In the genomic region with DNA sequence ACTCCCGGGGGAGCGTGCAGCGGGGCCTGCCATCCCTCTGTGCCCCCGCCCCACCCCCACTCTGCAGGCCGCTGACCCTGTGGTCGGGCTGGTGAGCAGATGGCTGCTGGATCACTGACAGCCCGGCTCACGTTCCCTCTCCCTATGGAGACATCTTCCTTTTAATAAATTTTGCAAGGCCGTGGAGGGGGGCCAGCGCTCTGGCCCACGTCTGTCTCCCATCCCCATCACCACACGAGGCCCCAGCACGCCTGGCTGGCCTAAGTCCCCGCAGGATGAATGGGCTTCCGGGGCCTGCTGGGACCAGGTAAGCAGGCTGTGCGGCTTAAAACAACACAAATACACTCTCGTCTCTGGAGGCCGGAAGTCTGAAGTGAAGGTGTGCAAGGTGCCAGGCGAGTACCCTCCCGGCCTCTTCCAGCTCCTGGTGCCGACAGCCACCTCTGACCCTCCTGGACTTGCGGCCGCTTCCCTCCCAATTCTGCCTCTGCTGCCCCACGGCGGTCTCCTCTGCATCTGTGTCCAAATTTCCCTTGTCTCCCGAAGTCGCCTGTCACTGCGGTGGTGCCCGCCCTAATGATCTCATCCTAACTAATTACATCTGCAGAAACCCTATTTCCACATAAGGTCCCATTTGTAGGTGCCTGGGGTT, we compare ENCODE assay signal across 1 cellular context.
TF ChIP-seq lines count a peak whose summit lies in the region.

No MANE protein-coding gene starts in this region.

TF ChIP-seq in HepG2, 621 proteins besides CTCF, POLR2A, EP300 and RAD21 (continued from another document):
- TF ChIP-seq UBTF (CRISPR knock-in tag; IDR thresholded peaks at IDR 0.05) = peak; percentile 74
- TF ChIP-seq ZNF772 (CRISPR knock-in tag; IDR thresholded peaks at IDR 0.05) = no peak
- TF ChIP-seq MTERF4 (CRISPR knock-in tag; IDR thresholded peaks at IDR 0.05) = no peak
- no peak for TF ChIP-seq ZNF354B (CRISPR knock-in tag; IDR thresholded peaks at IDR 0.05)
- peak; percentile 44; the same call in 1 of the 2 replicates for TF ChIP-seq LCORL (IDR thresholded peaks at IDR 0.05)
- 0 out of 2 replicates have a peak, but pooled peaks have one; percentile 1 for TF ChIP-seq LCORL (CRISPR knock-in tag; IDR thresholded peaks at IDR 0.05)
- TF ChIP-seq ZNF605 (CRISPR knock-in tag; IDR thresholded peaks at IDR 0.05) = no peak
- TF ChIP-seq TBX2 (CRISPR knock-in tag; IDR thresholded peaks at IDR 0.05; ENCODE audit: borderline replicate concordance) = peak; percentile 15; the same call in 1 of the 2 replicates
- TF ChIP-seq NCOA2 (CRISPR knock-in tag; IDR thresholded peaks at IDR 0.05) = 0 out of 2 replicates have a peak, but pooled peaks have one; percentile 32
- no peak for TF ChIP-seq SCMH1 (CRISPR knock-in tag; IDR thresholded peaks at IDR 0.05; ENCODE audit: borderline replicate concordance)
- no peak for TF ChIP-seq ZNF292 (CRISPR knock-in tag; IDR thresholded peaks at IDR 0.05; ENCODE audit: borderline replicate concordance, low read depth)
- TF ChIP-seq FIP1L1 (IDR thresholded peaks at IDR 0.05; ENCODE audit: borderline replicate concordance, insufficient read depth, low read depth, low read length) = no peak
- TF ChIP-seq RAD51 (IDR thresholded peaks at IDR 0.05; ENCODE audit: borderline replicate concordance) = no peak
- TF ChIP-seq PHB2 (IDR thresholded peaks at IDR 0.05; ENCODE audit: partially characterized antibody) = no peak
- TF ChIP-seq KAT2B (IDR thresholded peaks at IDR 0.05; ENCODE audit: borderline replicate concordance, low read depth, low read length) = no peak
- TF ChIP-seq MED1 (CRISPR knock-in tag; IDR thresholded peaks at IDR 0.05) = no peak
- 0 out of 2 replicates have a peak, but pooled peaks have one; percentile 51 for TF ChIP-seq ZNF337 (CRISPR knock-in tag; IDR thresholded peaks at IDR 0.05; ENCODE audit: borderline replicate concordance, low read depth)
- TF ChIP-seq ZNF619 (CRISPR knock-in tag; IDR thresholded peaks at IDR 0.05) = 0 out of 2 replicates have a peak, but pooled peaks have one; percentile 21
- TF ChIP-seq SAFB2 (CRISPR knock-in tag; IDR thresholded peaks at IDR 0.05; ENCODE audit: borderline replicate concordance, low read depth) = peak; percentile 44; the same call in 1 of the 2 replicates
- TF ChIP-seq, protein P1, sequence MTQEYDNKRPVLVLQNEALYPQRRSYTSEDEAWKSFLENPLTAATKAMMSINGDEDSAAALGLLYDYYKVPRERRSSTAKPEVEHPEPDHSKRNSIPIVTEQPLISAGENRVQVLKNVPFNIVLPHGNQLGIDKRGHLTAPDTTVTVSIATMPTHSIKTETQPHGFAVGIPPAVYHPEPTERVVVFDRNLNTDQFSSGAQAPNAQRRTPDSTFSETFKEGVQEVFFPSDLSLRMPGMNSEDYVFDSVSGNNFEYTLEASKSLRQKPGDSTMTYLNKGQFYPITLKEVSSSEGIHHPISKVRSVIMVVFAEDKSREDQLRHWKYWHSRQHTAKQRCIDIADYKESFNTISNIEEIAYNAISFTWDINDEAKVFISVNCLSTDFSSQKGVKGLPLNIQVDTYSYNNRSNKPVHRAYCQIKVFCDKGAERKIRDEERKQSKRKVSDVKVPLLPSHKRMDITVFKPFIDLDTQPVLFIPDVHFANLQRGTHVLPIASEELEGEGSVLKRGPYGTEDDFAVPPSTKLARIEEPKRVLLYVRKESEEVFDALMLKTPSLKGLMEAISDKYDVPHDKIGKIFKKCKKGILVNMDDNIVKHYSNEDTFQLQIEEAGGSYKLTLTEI (CRISPR knock-in tag; conservative IDR thresholded peaks at IDR 0.05) = no peak
- TF ChIP-seq HIVEP1 (CRISPR knock-in tag; IDR thresholded peaks at IDR 0.05) = no peak; the same call in 1 of the 2 replicates
- TF ChIP-seq U2AF1 (optimal IDR thresholded peaks at IDR 0.05; ENCODE audit: low read depth, low read length) = no peak
- TF ChIP-seq ZNF775 (CRISPR knock-in tag; IDR thresholded peaks at IDR 0.05; ENCODE audit: borderline replicate concordance) = no peak
- TF ChIP-seq ZNF773 (CRISPR knock-in tag; IDR thresholded peaks at IDR 0.05; ENCODE audit: borderline replicate concordance) = peak; percentile 37; the same call in 1 of the 2 replicates
- TF ChIP-seq TBP (CRISPR knock-in tag; IDR thresholded peaks at IDR 0.05) = no peak
- TF ChIP-seq RXRA (CRISPR knock-in tag; IDR thresholded peaks at IDR 0.05) = peak; percentile 47; the same call in 1 of the 2 replicates
- TF ChIP-seq SRSF4 (IDR thresholded peaks at IDR 0.05; ENCODE audit: low read depth, low read length, poor library complexity, severe bottlenecking) = no peak
- peak; percentile 37 for TF ChIP-seq ZNF18 (CRISPR knock-in tag; IDR thresholded peaks at IDR 0.05; ENCODE audit: insufficient replicate concordance)
- TF ChIP-seq ZNF263 (CRISPR knock-in tag; IDR thresholded peaks at IDR 0.05) = no peak
- peak; percentile 67; the same call in 1 of the 2 replicates for TF ChIP-seq TGIF2 (CRISPR knock-in tag; IDR thresholded peaks at IDR 0.05)
- no peak for TF ChIP-seq ZKSCAN1 (IDR thresholded peaks at IDR 0.05; ENCODE audit: low read length)
- peak; percentile 43; the same call in 1 of the 2 replicates for TF ChIP-seq MLX (CRISPR knock-in tag; IDR thresholded peaks at IDR 0.05)
- TF ChIP-seq GABPA (IDR thresholded peaks at IDR 0.05; ENCODE audit: low read depth, low read length) = peak; percentile 47
- peak; percentile 80 for TF ChIP-seq GABPA (CRISPR knock-in tag; IDR thresholded peaks at IDR 0.05; ENCODE audit: low read depth)
- TF ChIP-seq KLF9 (CRISPR knock-in tag; IDR thresholded peaks at IDR 0.05; ENCODE audit: low read depth) = no peak
- TF ChIP-seq SAP130 (CRISPR knock-in tag; IDR thresholded peaks at IDR 0.05; ENCODE audit: low read depth) = peak; percentile 57; the same call in 1 of the 2 replicates
- TF ChIP-seq NAIF1 (CRISPR knock-in tag; IDR thresholded peaks at IDR 0.05; ENCODE audit: borderline replicate concordance) = 0 out of 2 replicates have a peak, but pooled peaks have one; percentile 39
- TF ChIP-seq TEAD2 (CRISPR knock-in tag; IDR thresholded peaks at IDR 0.05) = no peak
- TF ChIP-seq, protein P2, sequence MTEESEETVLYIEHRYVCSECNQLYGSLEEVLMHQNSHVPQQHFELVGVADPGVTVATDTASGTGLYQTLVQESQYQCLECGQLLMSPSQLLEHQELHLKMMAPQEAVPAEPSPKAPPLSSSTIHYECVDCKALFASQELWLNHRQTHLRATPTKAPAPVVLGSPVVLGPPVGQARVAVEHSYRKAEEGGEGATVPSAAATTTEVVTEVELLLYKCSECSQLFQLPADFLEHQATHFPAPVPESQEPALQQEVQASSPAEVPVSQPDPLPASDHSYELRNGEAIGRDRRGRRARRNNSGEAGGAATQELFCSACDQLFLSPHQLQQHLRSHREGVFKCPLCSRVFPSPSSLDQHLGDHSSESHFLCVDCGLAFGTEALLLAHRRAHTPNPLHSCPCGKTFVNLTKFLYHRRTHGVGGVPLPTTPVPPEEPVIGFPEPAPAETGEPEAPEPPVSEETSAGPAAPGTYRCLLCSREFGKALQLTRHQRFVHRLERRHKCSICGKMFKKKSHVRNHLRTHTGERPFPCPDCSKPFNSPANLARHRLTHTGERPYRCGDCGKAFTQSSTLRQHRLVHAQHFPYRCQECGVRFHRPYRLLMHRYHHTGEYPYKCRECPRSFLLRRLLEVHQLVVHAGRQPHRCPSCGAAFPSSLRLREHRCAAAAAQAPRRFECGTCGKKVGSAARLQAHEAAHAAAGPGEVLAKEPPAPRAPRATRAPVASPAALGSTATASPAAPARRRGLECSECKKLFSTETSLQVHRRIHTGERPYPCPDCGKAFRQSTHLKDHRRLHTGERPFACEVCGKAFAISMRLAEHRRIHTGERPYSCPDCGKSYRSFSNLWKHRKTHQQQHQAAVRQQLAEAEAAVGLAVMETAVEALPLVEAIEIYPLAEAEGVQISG (CRISPR knock-in tag; IDR thresholded peaks at IDR 0.05) = 0 out of 2 replicates have a peak, but pooled peaks have one; percentile 34
- TF ChIP-seq ONECUT2 (CRISPR knock-in tag; IDR thresholded peaks at IDR 0.05) = no peak
- TF ChIP-seq CCAR2 (optimal IDR thresholded peaks at IDR 0.05; ENCODE audit: low read depth, low read length) = peak; percentile 9
- TF ChIP-seq PHF8 (CRISPR knock-in tag; IDR thresholded peaks at IDR 0.05) = 0 out of 2 replicates have a peak, but pooled peaks have one; percentile 36
- no peak for TF ChIP-seq SP1 (IDR thresholded peaks at IDR 0.05)
- TF ChIP-seq SP1 (CRISPR knock-in tag; IDR thresholded peaks at IDR 0.05) = 0 out of 2 replicates have a peak, but pooled peaks have one; percentile 21
- TF ChIP-seq TFDP1 (CRISPR knock-in tag; IDR thresholded peaks at IDR 0.05; ENCODE audit: borderline replicate concordance) = peak; percentile 41; the same call in 1 of the 2 replicates
- TF ChIP-seq KLF12 (CRISPR knock-in tag; IDR thresholded peaks at IDR 0.05; ENCODE audit: borderline replicate concordance) = no peak
- TF ChIP-seq ZNF382 (CRISPR knock-in tag; IDR thresholded peaks at IDR 0.05; ENCODE audit: borderline replicate concordance) = no peak
